In genomic region chr11:78390809-78391208, GRCh38 we compare ENCODE assay signal across 19 cellular contexts.
"Had no signal": no experiment of that assay in that cellular context is flagged by ENCODE, and none has a peak within 500 bp of the region (broad histone marks: within the 10 kb centered on the region; RNA-seq: fewer than 3 reads in every experiment).

No MANE protein-coding gene starts in this region.

- H3K9me3 ChIP-seq: ascending aorta, esophagus squamous epithelium, prostate gland, right atrium auricular region, tibial nerve had no signal

- DNase-seq: activated CD4-positive, alpha-beta T cell treated with anti-CD3 and anti-CD28 coated beads for 1 hour; activated CD8-positive, alpha-beta memory T cell treated with anti-CD3 and anti-CD28 coated beads for 24 hours; activated CD8-positive, alpha-beta memory T cell treated with anti-CD3 and anti-CD28 coated beads, Interleukin-2, amount 50 U/mL, for 48 hours; activated effector memory CD4-positive, alpha-beta T cell treated with anti-CD3 and anti-CD28 coated beads, Interleukin-2, amount 50 U/mL, for 16 hours; activated naive CD4-positive, alpha-beta T cell treated with anti-CD3 and anti-CD28 coated beads, Interleukin-2, amount 50 U/mL, for 16 hours; activated T-cell treated with anti-CD3 and anti-CD28 coated beads, Interleukin-2, amount 50 U/mL, for 48 hours; cerebellar nuclear complex; cortex of kidney; effector CD8-positive, alpha-beta T cell; esophagus squamous epithelium; left ventricle myocardium superior; stimulated activated CD4-positive, alpha-beta T cell treated with anti-CD3 and anti-CD28 coated beads, Interleukin-2, amount 100 ng/mL, for 24 hours; stimulated activated naive CD8-positive, alpha-beta T cell treated with anti-CD3 and anti-CD28 coated beads, Interleukin-15, Interleukin-2, amounts not matched to agents 100 U/mL and 50 U/mL, for 24 hours; substantia nigra; WERI-Rb-1 had no signal

- ATAC-seq: left ventricle myocardium superior; stimulated activated naive CD8-positive, alpha-beta T cell treated with anti-CD3 and anti-CD28 coated beads, Interleukin-15, Interleukin-2, amounts not matched to agents 100 U/mL and 50 U/mL, for 24 hours had no signal
